ENCODE assay signal across 26 cellular contexts in the genomic region with DNA sequence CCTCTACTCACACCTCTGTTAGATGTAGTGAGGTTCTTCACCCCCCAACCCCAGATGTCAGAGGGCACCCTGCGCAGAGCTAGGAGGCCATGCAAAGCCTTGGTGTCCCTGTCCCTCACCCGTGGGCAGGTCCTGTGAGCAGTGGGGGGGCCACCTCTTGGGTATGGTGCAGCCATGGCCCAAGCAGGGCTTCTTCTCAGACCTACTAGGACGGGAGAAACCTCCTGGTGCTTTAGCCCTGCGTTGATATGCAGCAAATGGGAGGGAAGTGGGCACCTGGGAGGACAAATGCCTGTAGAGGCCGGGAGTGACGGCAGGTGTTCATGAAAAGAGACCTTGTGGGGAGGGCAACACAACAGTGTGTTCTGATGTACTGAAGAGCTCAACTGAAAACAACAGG. TPM values are rescaled to one million over a fixed set of nuclear protein-coding genes. Genes with fewer than 3 reads are reported as not detected.
"Had no signal": no experiment of that assay in that cellular context is flagged by ENCODE, and none has a peak within 500 bp of the region (broad histone marks: within the 10 kb centered on the region; RNA-seq: fewer than 3 reads in every experiment).

No MANE protein-coding gene starts in this region.

- H3K4me3 ChIP-seq: coronary artery, dorsolateral prefrontal cortex, right lobe of liver, skin epidermis, thyroid gland had no signal

- DNase-seq: activated CD4-positive, alpha-beta T cell treated with anti-CD3 and anti-CD28 coated beads for 1 hour; activated CD4-positive, alpha-beta T cell treated with anti-CD3 and anti-CD28 coated beads, Interleukin-2, amount 50 U/mL, for 1 hour; activated CD8-positive, alpha-beta T cell treated with anti-CD3 and anti-CD28 coated beads for 36 hours; activated naive CD4-positive, alpha-beta T cell treated with Interleukin-2 at 50 U/mL for 16 hours; activated T-cell treated with anti-CD3 and anti-CD28 coated beads, Interleukin-2, amount 50 U/mL, for 48 hours; anterior cingulate cortex; cerebellar nuclear complex; dorsolateral prefrontal cortex; effector memory CD4-positive, alpha-beta T cell; foreskin fibroblast; hippocampal formation; midbrain; naive thymus-derived CD4-positive, alpha-beta T cell; nucleus accumbens; stimulated activated CD4-positive, alpha-beta T cell treated with anti-CD3 and anti-CD28 coated beads, Interleukin-4, amount 100 ng/mL, for 24 hours; stimulated activated naive CD8-positive, alpha-beta T cell treated with anti-CD3 and anti-CD28 coated beads, Interleukin-15, amount 100 ng/mL, for 72 hours; substantia nigra; T-helper 1 cell; T-helper 9 cell; thyroid gland; WERI-Rb-1 had no signal

- H3K27me3 ChIP-seq: dorsolateral prefrontal cortex, right lobe of liver, thyroid gland had no signal

- H3K4me1 ChIP-seq: thyroid gland had no signal

- H3K27ac ChIP-seq: coronary artery, dorsolateral prefrontal cortex, right lobe of liver, skin epidermis, thyroid gland, WERI-Rb-1 had no signal

- H3K9me3 ChIP-seq: right lobe of liver, thyroid gland had no signal

- ATAC-seq: activated CD8-positive, alpha-beta T cell treated with anti-CD3 and anti-CD28 coated beads for 36 hours; esophagus mucosa; naive thymus-derived CD4-positive, alpha-beta T cell; right lobe of liver; stimulated activated effector memory CD8-positive, alpha-beta T cell treated with anti-CD3 and anti-CD28 coated beads, Interleukin-12 subunit alpha, Interleukin-12 subunit beta, amount 100 ng/mL, for 72 hours; stimulated activated naive CD8-positive, alpha-beta T cell treated with anti-CD3 and anti-CD28 coated beads, Interleukin-15, amount 100 ng/mL, for 72 hours had no signal

RNA-seq across cellular contexts. Expression of a gene that starts 38.5 kb away (rescaled TPM):
- polyA plus RNA-seq: naive thymus-derived CD4-positive, alpha-beta T cell had no signal
